ENCODE assay signal across 8 cellular contexts in the genomic region with DNA sequence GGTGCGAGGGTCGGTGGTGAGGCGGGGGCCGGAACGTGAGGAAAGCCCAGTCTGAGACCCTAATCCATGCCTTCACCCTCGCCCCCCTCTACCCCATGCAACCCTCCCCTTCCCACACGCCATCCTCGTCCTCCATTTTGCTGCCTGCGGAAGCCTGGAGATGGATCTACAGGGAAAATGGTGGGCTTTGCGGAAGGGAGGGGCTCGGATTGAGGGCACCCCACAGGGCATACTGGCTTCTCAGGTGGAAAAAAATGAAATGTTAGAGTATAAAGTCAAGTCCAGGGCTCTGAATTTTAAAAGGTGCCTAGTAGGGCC. TPM values are rescaled to one million over a fixed set of nuclear protein-coding genes. Genes with fewer than 3 reads are reported as not detected.
DNase-seq lines count a peak whose midpoint lies in the region; ATAC-seq and TF ChIP-seq lines count a peak whose summit lies in the region.

No MANE protein-coding gene starts in this region.

- TF ChIP-seq CTCF in cardiac muscle cell (IDR thresholded peaks at IDR 0.05; ENCODE audit: low read depth, low read length), result no peak

- H3K4me1 ChIP-seq in cardiac muscle cell (ENCODE audit: low read depth) (peaks cover 12% of the 10 kb centered on the region), rectal smooth muscle tissue (ENCODE audit: control insufficient read depth, insufficient read depth, low read length) (no peaks in the 10 kb centered on the region)

- H3K27me3 ChIP-seq in cardiac muscle cell, result no peaks in the 10 kb centered on the region
- no peaks in the 10 kb centered on the region for H3K27me3 ChIP-seq in rectal smooth muscle tissue (ENCODE audit: control insufficient read depth, insufficient read depth, low read length)

- ATAC-seq in stimulated activated naive CD8-positive, alpha-beta T cell treated with anti-CD3 and anti-CD28 coated beads, Interleukin-15, Interleukin-2, amounts not matched to agents 100 U/mL and 50 U/mL, for 24 hours, result no peak
- ATAC-seq in T-cell (replicated peaks in 1 of 4) (no peak), HG03280 (IDR thresholded peaks at IDR 0.05; ENCODE audit: unreplicated experiment) (no peak)

- no peaks in the 10 kb centered on the region for H3K27me3 Mint-ChIP-seq in stimulated activated naive CD8-positive, alpha-beta T cell treated with anti-CD3 and anti-CD28 coated beads, Interleukin-15, Interleukin-2, amounts not matched to agents 100 ng/mL and 50 ng/mL, for 24 hours
- H3K27me3 Mint-ChIP-seq in T-cell, result peaks cover 3 to 18% of the 10 kb centered on the region in 2 donors

- peaks cover 20% of the 10 kb centered on the region for H3K4me1 Mint-ChIP-seq in stimulated activated naive CD8-positive, alpha-beta T cell treated with anti-CD3 and anti-CD28 coated beads, Interleukin-15, Interleukin-2, amounts not matched to agents 100 ng/mL and 50 ng/mL, for 24 hours (ENCODE audit: low read depth)
- peaks cover 9 to 13% (median 11%) of the 10 kb centered on the region in 3 donors for H3K4me1 Mint-ChIP-seq in T-cell

- peak overlapping the region; percentile 79 for H3K4me3 Mint-ChIP-seq in stimulated activated naive CD8-positive, alpha-beta T cell treated with anti-CD3 and anti-CD28 coated beads, Interleukin-15, Interleukin-2, amounts not matched to agents 100 ng/mL and 50 ng/mL, for 24 hours
- peak overlapping the region; percentile 74 to 81 (median 76) for H3K4me3 Mint-ChIP-seq in T-cell

- H3K9ac ChIP-seq in rectal smooth muscle tissue (ENCODE audit: low read length), result peak overlapping the region; percentile 10

- H3K36me3 ChIP-seq in cardiac muscle cell (no peaks in the 10 kb centered on the region), rectal smooth muscle tissue (ENCODE audit: control insufficient read depth, insufficient read depth, low read length) (no peaks in the 10 kb centered on the region)

- POLR2A ChIA-PET in T-cell (lab: Charles Lee), result no interaction called here

- no peak for DNase-seq in stimulated activated naive CD8-positive, alpha-beta T cell treated with anti-CD3 and anti-CD28 coated beads, Interleukin-15, Interleukin-2, amounts not matched to agents 100 U/mL and 50 U/mL, for 24 hours
- DNase-seq in T-cell (no peak), cardiac muscle cell (ENCODE audit: low read depth in 1 of 2, low spot score in 1 of 2) (peak in 1 of 2 donors; percentile 3), activated gamma-delta T cell (lab: John Stamatoyannopoulos, UW) (no peak), GM03348 (ENCODE audit: low spot score) (no peak)

- H3K4me3 ChIP-seq in cardiac muscle cell, result peak overlapping the region; percentile 99
- H3K4me3 ChIP-seq in rectal smooth muscle tissue (ENCODE audit: low read length), result peak overlapping the region; percentile 63

- CTCF ChIA-PET in T-cell (lab: Charles Lee), result no interaction called here

- H3K9me3 ChIP-seq in cardiac muscle cell (ENCODE audit: low read depth), result no peaks in the 10 kb centered on the region

- H3K27ac ChIP-seq in cardiac muscle cell (peak overlapping the region; percentile 99), rectal smooth muscle tissue (ENCODE audit: low read depth, low read length) (peak overlapping the region; percentile 86)

- no peaks in the 10 kb centered on the region for H3K9me3 Mint-ChIP-seq in stimulated activated naive CD8-positive, alpha-beta T cell treated with anti-CD3 and anti-CD28 coated beads, Interleukin-15, Interleukin-2, amounts not matched to agents 100 ng/mL and 50 ng/mL, for 24 hours
- H3K9me3 Mint-ChIP-seq in T-cell, result no peaks in the 10 kb centered on the region

- H3K27ac Mint-ChIP-seq in stimulated activated naive CD8-positive, alpha-beta T cell treated with anti-CD3 and anti-CD28 coated beads, Interleukin-15, Interleukin-2, amounts not matched to agents 100 ng/mL and 50 ng/mL, for 24 hours, result peak overlapping the region; percentile 65
- no peak overlapping the region for H3K27ac Mint-ChIP-seq in T-cell

- H3K36me3 Mint-ChIP-seq in stimulated activated naive CD8-positive, alpha-beta T cell treated with anti-CD3 and anti-CD28 coated beads, Interleukin-15, Interleukin-2, amounts not matched to agents 100 ng/mL and 50 ng/mL, for 24 hours (ENCODE audit: low read depth), result no peaks in the 10 kb centered on the region
- peaks cover 6% of the 10 kb centered on the region for H3K36me3 Mint-ChIP-seq in T-cell

RNA-seq across cellular contexts. Expression of a gene that starts 0.8 kb away (rescaled TPM):
- total RNA-seq in T-cell (10 to 100 TPM; 23.8 to 53.6 (median 29.4) TPM), cardiac muscle cell (244 and 245 TPM in 2 replicates)
- polyA plus RNA-seq in cardiac muscle cell, result 577 and 588 TPM in 2 replicates

RNA-seq across cellular contexts. Expression of a gene that starts 39.2 kb away (rescaled TPM):
- total RNA-seq in T-cell (10 to 100 TPM; 13.8 to 25.5 (median 20.4) TPM), cardiac muscle cell (212 and 239 TPM in 2 replicates)
- 314 and 379 TPM in 2 replicates for polyA plus RNA-seq in cardiac muscle cell
